In genomic region chr3:194204036-194204792, GRCh38 we compare ENCODE assay signal across 8 cellular contexts.
A peak's percentile ranks its signal among the peaks of the same experiment; 100 is the strongest.
DNase-seq lines count a peak whose midpoint lies in the region; ATAC-seq and TF ChIP-seq lines count a peak whose summit lies in the region.

No MANE protein-coding gene starts in this region.

- H3K9me3 ChIP-seq in ectodermal cell (ENCODE audit: control insufficient read depth, low read length) = no peaks in the 10 kb centered on the region
- no peaks in the 10 kb centered on the region for H3K9me3 ChIP-seq in osteoblast (ENCODE audit: low read depth, low read length)

- H3K27ac Mint-ChIP-seq in activated CD8-positive, alpha-beta memory T cell treated with anti-CD3 and anti-CD28 coated beads, Interleukin-2, amount 10 ng/mL, durations not matched to agents 7 days and 5 days = no peak overlapping the region

- H3K36me3 ChIP-seq in ectodermal cell (ENCODE audit: control insufficient read depth, insufficient read depth, low read length) (no peaks in the 10 kb centered on the region), osteoblast (ENCODE audit: insufficient read depth, low read length) (no peaks in the 10 kb centered on the region)

- H3K4me3 ChIP-seq in ectodermal cell (ENCODE audit: insufficient read depth, low read depth, low read length) = peak overlapping the region; percentile 34
- H3K4me3 ChIP-seq in osteoblast (ENCODE audit: insufficient read depth, low read length) = no peak overlapping the region

- no peak for DNase-seq in activated CD8-positive, alpha-beta memory T cell treated with anti-CD3 and anti-CD28 coated beads, Interleukin-2, amount 10 ng/mL, durations not matched to agents 7 days and 5 days
- DNase-seq in activated CD8-positive, alpha-beta memory T cell treated with anti-CD3 and anti-CD28 coated beads for 24 hours = no peak
- DNase-seq in NCI-H69 (lab: John Stamatoyannopoulos, UW) = peak; percentile 80
- peak; percentile 76 for DNase-seq in osteoblast (ENCODE audit: insufficient read length, low spot score, missing footprints)
- DNase-seq in NK-92 (lab: John Stamatoyannopoulos, UW; ENCODE audit: unreplicated experiment) = no peak
- DNase-seq in T1000 (lab: John Stamatoyannopoulos, UW) = no peak

- no peaks in the 10 kb centered on the region for H4K20me1 ChIP-seq in osteoblast (ENCODE audit: insufficient read depth, low read length)

- H3K4me1 ChIP-seq in ectodermal cell (ENCODE audit: control insufficient read depth, insufficient read depth, low read length) = peaks cover 25% of the 10 kb centered on the region
- no peaks in the 10 kb centered on the region for H3K4me1 ChIP-seq in osteoblast (ENCODE audit: insufficient read depth, low read length)

- H3K27me3 Mint-ChIP-seq in activated CD8-positive, alpha-beta memory T cell treated with anti-CD3 and anti-CD28 coated beads, Interleukin-2, amount 10 ng/mL, durations not matched to agents 7 days and 5 days = peaks cover 64% of the 10 kb centered on the region

- ATAC-seq in activated CD8-positive, alpha-beta memory T cell treated with anti-CD3 and anti-CD28 coated beads, Interleukin-2, amount 10 ng/mL, durations not matched to agents 7 days and 5 days = peak; percentile 53
- no peak for ATAC-seq in GM19455 (IDR thresholded peaks at IDR 0.05; ENCODE audit: unreplicated experiment)

- H3K4me2 ChIP-seq in osteoblast (ENCODE audit: insufficient read depth, low read length) = no peak overlapping the region

- H2AFZ ChIP-seq in osteoblast (ENCODE audit: low read length) = no peak overlapping the region

- WGBS in ectodermal cell, 2 experiments = 2% methylated on average over 70 of the region's 70 CpGs

- H3K27me3 ChIP-seq in ectodermal cell (ENCODE audit: control insufficient read depth, insufficient read depth, low read length, poor library complexity, severe bottlenecking) = peaks cover 32% of the 10 kb centered on the region
- H3K27me3 ChIP-seq in osteoblast (ENCODE audit: insufficient read depth, low read length) = peaks cover 40% of the 10 kb centered on the region

- H3K36me3 Mint-ChIP-seq in activated CD8-positive, alpha-beta memory T cell treated with anti-CD3 and anti-CD28 coated beads, Interleukin-2, amount 10 ng/mL, durations not matched to agents 7 days and 5 days = no peaks in the 10 kb centered on the region

- H3K9me3 Mint-ChIP-seq in activated CD8-positive, alpha-beta memory T cell treated with anti-CD3 and anti-CD28 coated beads, Interleukin-2, amount 10 ng/mL, durations not matched to agents 7 days and 5 days (ENCODE audit: low read depth) = no peaks in the 10 kb centered on the region

- H3K4me3 Mint-ChIP-seq in activated CD8-positive, alpha-beta memory T cell treated with anti-CD3 and anti-CD28 coated beads, Interleukin-2, amount 10 ng/mL, durations not matched to agents 7 days and 5 days = peak overlapping the region; percentile 35

- H3K4me1 Mint-ChIP-seq in activated CD8-positive, alpha-beta memory T cell treated with anti-CD3 and anti-CD28 coated beads, Interleukin-2, amount 10 ng/mL, durations not matched to agents 7 days and 5 days = peaks cover 7% of the 10 kb centered on the region

- no peaks in the 10 kb centered on the region for H3K79me2 ChIP-seq in osteoblast (ENCODE audit: insufficient read depth, low read length)

- CTCF ChIA-PET in activated CD8-positive, alpha-beta memory T cell treated with anti-CD3 and anti-CD28 coated beads, Interleukin-2, amount 10 ng/mL, durations not matched to agents 7 days and 5 days (lab: Charles Lee) = no interaction called here

- no peak overlapping the region for H3K27ac ChIP-seq in ectodermal cell (ENCODE audit: insufficient read depth, low read depth, low read length, poor library complexity, severe bottlenecking)
- no peak overlapping the region for H3K27ac ChIP-seq in osteoblast (ENCODE audit: low read depth, low read length)

- no peak for TF ChIP-seq CTCF in osteoblast (IDR thresholded peaks at IDR 0.05; ENCODE audit: extremely low read depth, low read depth, low read length)

Comparison
In these comparisons a context has a peak if more than half of its experiments do, and no peak if none do; other contexts are left out.
1. DNase-seq: peak in NCI-H69 (single experiment) and osteoblast (single experiment); none in activated CD8-positive, alpha-beta memory T cell treated with anti-CD3 and anti-CD28 coated beads, Interleukin-2, amount 10 ng/mL, durations not matched to agents 7 days and 5 days (single experiment), activated CD8-positive, alpha-beta memory T cell treated with anti-CD3 and anti-CD28 coated beads for 24 hours (single experiment), NK-92 (single experiment) and T1000 (single experiment).